Comparison of ENCODE assay signal across 20 cellular contexts in genomic region chr12:3705349-3705675, GRCh38. TPM values are rescaled to one million over a fixed set of nuclear protein-coding genes. Genes with fewer than 3 reads are reported as not detected.
DNase-seq lines count a peak whose midpoint lies in the region; ATAC-seq and TF ChIP-seq lines count a peak whose summit lies in the region.
"Had no signal": no experiment of that assay in that cellular context is flagged by ENCODE, and none has a peak within 500 bp of the region (broad histone marks: within the 10 kb centered on the region; RNA-seq: fewer than 3 reads in every experiment).

No MANE protein-coding gene starts in this region.

- POLR2A ChIA-PET in naive thymus-derived CD8-positive, alpha-beta T cell (lab: Charles Lee): interaction anchor here (0.6 kb wide), 1 partner anchor 48 kb away, joined by 3 read pairs; the partner anchor contains the start of gene CRACR2A

- H3K36me3 Mint-ChIP-seq in T-helper 17 cell (ENCODE audit: low read depth): peaks cover 3% of the 10 kb centered on the region
- peaks cover 20% of the 10 kb centered on the region for H3K36me3 Mint-ChIP-seq in activated T-helper 1 cell treated with anti-CD3 and anti-CD28 coated beads, Interleukin-12 subunit alpha, Interleukin-12 subunit beta, Interleukin-2, Interleukin-4 antibody, amounts not matched to agents 30 ng/mL and 10 ng/mL and 1 ng/mL, durations not matched to agents 14 hours and 24 hours and 36 hours (ENCODE audit: low read depth)
- peaks cover 25 to 59% (median 52%) of the 10 kb centered on the region in 3 donors for H3K36me3 Mint-ChIP-seq in naive thymus-derived CD8-positive, alpha-beta T cell
- H3K36me3 Mint-ChIP-seq: type B pancreatic cell had no signal

- H3K9me3 Mint-ChIP-seq in activated T-helper 1 cell treated with anti-CD3 and anti-CD28 coated beads, Interleukin-12 subunit alpha, Interleukin-12 subunit beta, Interleukin-2, Interleukin-4 antibody, amounts not matched to agents 30 ng/mL and 10 ng/mL and 1 ng/mL, durations not matched to agents 14 hours and 24 hours and 36 hours: peaks cover 12% of the 10 kb centered on the region
- H3K9me3 Mint-ChIP-seq in naive thymus-derived CD8-positive, alpha-beta T cell: peaks cover 0 to 16% (median 4%) of the 10 kb centered on the region in 9 donors
- H3K9me3 Mint-ChIP-seq: type B pancreatic cell had no signal

- no peak for ATAC-seq in upper lobe of left lung (ENCODE audit: low FRiP score in 2 of 2)
- ATAC-seq in T-helper 17 cell: no peak
- ATAC-seq in naive thymus-derived CD8-positive, alpha-beta T cell: no peak

- H3K36me3 ChIP-seq in breast epithelium (no peaks in the 10 kb centered on the region), mammary epithelial cell (ENCODE audit: insufficient read depth, low read length) (no peaks in the 10 kb centered on the region), fibroblast of lung (ENCODE audit: control insufficient read depth, insufficient read depth, low read length) (no peaks in the 10 kb centered on the region), prostate gland (no peaks in the 10 kb centered on the region), upper lobe of left lung (no peaks in the 10 kb centered on the region)

- H3K4me1 ChIP-seq in breast epithelium: no peaks in the 10 kb centered on the region
- no peaks in the 10 kb centered on the region for H3K4me1 ChIP-seq in mammary epithelial cell (ENCODE audit: insufficient read depth, low read length)
- peaks cover 2% of the 10 kb centered on the region for H3K4me1 ChIP-seq in fibroblast of lung (ENCODE audit: control insufficient read depth, extremely low read depth, insufficient read depth, low read length)
- no peaks in the 10 kb centered on the region for H3K4me1 ChIP-seq in prostate gland (replicated peaks)
- H3K4me1 ChIP-seq in upper lobe of left lung: peaks cover 0 to 8% (median 2%) of the 10 kb centered on the region in 4 donors

- H3K79me2 ChIP-seq in mammary epithelial cell (ENCODE audit: insufficient read depth, low read length) (no peaks in the 10 kb centered on the region), fibroblast of lung (ENCODE audit: control insufficient read depth, insufficient read depth, low read length) (no peaks in the 10 kb centered on the region)

- no TSS peak for BruUV-seq in mammary epithelial cell (replicated peaks; lab: Mats Ljungman, UMichigan)

- no peak overlapping the region for H3K27ac Mint-ChIP-seq in T-helper 17 cell
- no peak overlapping the region for H3K27ac Mint-ChIP-seq in activated T-helper 1 cell treated with anti-CD3 and anti-CD28 coated beads, Interleukin-12 subunit alpha, Interleukin-12 subunit beta, Interleukin-2, Interleukin-4 antibody, amounts not matched to agents 30 ng/mL and 10 ng/mL and 1 ng/mL, durations not matched to agents 14 hours and 24 hours and 36 hours
- H3K27ac Mint-ChIP-seq in naive thymus-derived CD8-positive, alpha-beta T cell: peak overlapping the region in 2 of 10 donors; percentile 20 to 25
- H3K27ac Mint-ChIP-seq: activated CD4-positive, alpha-beta memory T cell treated with anti-CD3 and anti-CD28 coated beads, Interleukin-2, amount 10 ng/mL, durations not matched to agents 7 days and 5 days; activated naive CD4-positive, alpha-beta T cell treated with anti-CD3 and anti-CD28 coated beads, Interleukin-2, amount 50 U/mL, for 24 hours; activated T-cell treated with anti-CD3 and anti-CD28 coated beads, Interleukin-2, amount 50 U/mL, for 24 hours; type B pancreatic cell had no signal

- H3K4me2 ChIP-seq in mammary epithelial cell (ENCODE audit: insufficient read depth, low read depth, low read length): no peak overlapping the region
- H3K4me2 ChIP-seq in fibroblast of lung (ENCODE audit: extremely low read depth, insufficient read depth, low read length): peak overlapping the region; percentile 93

- H3K9ac ChIP-seq in mammary epithelial cell (ENCODE audit: insufficient read depth, low read length) (no peak overlapping the region), fibroblast of lung (ENCODE audit: insufficient read depth, low read length) (no peak overlapping the region)

- no peak overlapping the region for H3K4me3 ChIP-seq in breast epithelium
- H3K4me3 ChIP-seq in mammary epithelial cell (replicated peaks in 1 of 3; ENCODE audit: insufficient read depth in 1 of 3, low read depth in 2 of 3, low read length in 3 of 3): no peak overlapping the region
- no peak overlapping the region for H3K4me3 ChIP-seq in fibroblast of lung (replicated peaks in 1 of 4; ENCODE audit: control extremely low read depth in 1 of 4, insufficient read depth in 1 of 4, low read depth in 3 of 4, low read length in 4 of 4)
- H3K4me3 ChIP-seq in prostate gland: no peak overlapping the region
- H3K4me3 ChIP-seq in upper lobe of left lung: no peak overlapping the region

- TF ChIP-seq CTCF in breast epithelium (IDR thresholded peaks at IDR 0.05) (no peak), mammary epithelial cell (conservative IDR thresholded peaks at IDR 0.05 in 1 of 2, IDR thresholded peaks at IDR 0.05 in 1 of 2; ENCODE audit: extremely low read depth in 1 of 2, insufficient read depth in 1 of 2, low read depth in 1 of 2, low read length in 2 of 2) (no peak), fibroblast of lung (conservative IDR thresholded peaks at IDR 0.05 in 1 of 2, IDR thresholded peaks at IDR 0.05 in 1 of 2; ENCODE audit: low read depth in 1 of 2, low read length in 2 of 2) (no peak), prostate gland (IDR thresholded peaks at IDR 0.05) (no peak), upper lobe of left lung (IDR thresholded peaks at IDR 0.05) (no peak)

- TF ChIP-seq POLR2A in breast epithelium (IDR thresholded peaks at IDR 0.05) (no peak), prostate gland (IDR thresholded peaks at IDR 0.05) (no peak), upper lobe of left lung (IDR thresholded peaks at IDR 0.05) (no peak)

- WGBS in mammary epithelial cell (ENCODE audit: low coverage, missing lambda C conversion rate): 77% methylated on average over 4 of the region's 4 CpGs
- WGBS in prostate gland: 87% methylated on average over 4 of the region's 4 CpGs
- 90 to 91% methylated on average over 4 of the region's 4 CpGs for WGBS in upper lobe of left lung, 2 donors

- CTCF ChIA-PET in mammary epithelial cell (lab: Charles Lee; ENCODE audit: low non-redundant PET): no interaction called here

- peak overlapping the region; percentile 66 to 76 for H3K27ac ChIP-seq in breast epithelium
- H3K27ac ChIP-seq in mammary epithelial cell (ENCODE audit: insufficient read depth, low read depth, low read length): no peak overlapping the region
- H3K27ac ChIP-seq in fibroblast of lung (ENCODE audit: insufficient read depth, low read length): no peak overlapping the region
- H3K27ac ChIP-seq in prostate gland: peak overlapping the region; percentile 36 to 67
- H3K27ac ChIP-seq in upper lobe of left lung: peak overlapping the region in 3 of 4 donors; percentile 57 to 82 (median 77)
- H3K27ac ChIP-seq: VCaP had no signal

- H3K9me3 ChIP-seq in breast epithelium: no peaks in the 10 kb centered on the region
- no peaks in the 10 kb centered on the region for H3K9me3 ChIP-seq in mammary epithelial cell (replicated peaks; ENCODE audit: insufficient read depth, low read length)
- no peaks in the 10 kb centered on the region for H3K9me3 ChIP-seq in fibroblast of lung (ENCODE audit: control insufficient read depth, insufficient read depth, low read depth, low read length)
- H3K9me3 ChIP-seq in prostate gland: no peaks in the 10 kb centered on the region
- no peaks in the 10 kb centered on the region for H3K9me3 ChIP-seq in upper lobe of left lung
- no peaks in the 10 kb centered on the region for H3K9me3 ChIP-seq in T-helper 17 cell (ENCODE audit: control insufficient read depth, low read length, poor library complexity, severe bottlenecking)

- no peak overlapping the region for H3K4me3 Mint-ChIP-seq in T-helper 17 cell
- no peak overlapping the region for H3K4me3 Mint-ChIP-seq in activated T-helper 1 cell treated with anti-CD3 and anti-CD28 coated beads, Interleukin-12 subunit alpha, Interleukin-12 subunit beta, Interleukin-2, Interleukin-4 antibody, amounts not matched to agents 30 ng/mL and 10 ng/mL and 1 ng/mL, durations not matched to agents 14 hours and 24 hours and 36 hours
- no peak overlapping the region for H3K4me3 Mint-ChIP-seq in naive thymus-derived CD8-positive, alpha-beta T cell
- H3K4me3 Mint-ChIP-seq: activated CD4-positive, alpha-beta memory T cell treated with anti-CD3 and anti-CD28 coated beads, Interleukin-2, amount 10 ng/mL, durations not matched to agents 7 days and 5 days; activated naive CD4-positive, alpha-beta T cell treated with anti-CD3 and anti-CD28 coated beads, Interleukin-2, amount 50 U/mL, for 24 hours; activated T-cell treated with anti-CD3 and anti-CD28 coated beads, Interleukin-2, amount 50 U/mL, for 24 hours; type B pancreatic cell had no signal

- H2AFZ ChIP-seq in mammary epithelial cell (ENCODE audit: low read depth, low read length) (no peak overlapping the region), fibroblast of lung (ENCODE audit: low read length) (no peak overlapping the region)

- dilution Hi-C loops in mammary epithelial cell (cut with HindIII; ENCODE audit: low sequenced_read_pairs): no loop called here

- no peaks in the 10 kb centered on the region for H4K20me1 ChIP-seq in mammary epithelial cell (ENCODE audit: insufficient read depth, low read length)
- H4K20me1 ChIP-seq in fibroblast of lung (ENCODE audit: control insufficient read depth, extremely low read depth, insufficient read depth, low read length): no peaks in the 10 kb centered on the region

- no peaks in the 10 kb centered on the region for H3K27me3 ChIP-seq in breast epithelium
- H3K27me3 ChIP-seq in mammary epithelial cell (ENCODE audit: insufficient read depth, low read length): peaks cover 5% of the 10 kb centered on the region
- no peaks in the 10 kb centered on the region for H3K27me3 ChIP-seq in fibroblast of lung (ENCODE audit: control insufficient read depth, insufficient read depth, low read length)
- H3K27me3 ChIP-seq in prostate gland (replicated peaks; ENCODE audit: insufficient read depth): no peaks in the 10 kb centered on the region
- H3K27me3 ChIP-seq in upper lobe of left lung: no peaks in the 10 kb centered on the region

- in situ Hi-C loops in mammary epithelial cell (cut with MboI; ENCODE audit: low sequenced_read_pairs in 2 of 2): no loop called here

- intact Hi-C loops in breast epithelium (cut with DNase I; ENCODE audit: low total_unique reads): no loop called here
- intact Hi-C loops in mammary epithelial cell (cut with micrococcal nuclease): no loop called here
- intact Hi-C loops in prostate gland (cut with DNase I): no loop called here
- intact Hi-C loops in activated T-helper 1 cell treated with anti-CD3 and anti-CD28 coated beads, Interleukin-12 subunit alpha, Interleukin-12 subunit beta, Interleukin-2, Interleukin-4 antibody, amounts not matched to agents 30 ng/mL and 10 ng/mL and 1 ng/mL, durations not matched to agents 14 hours and 24 hours and 36 hours (cut with micrococcal nuclease): no loop called here

- TF ChIP-seq EP300 in upper lobe of left lung (IDR thresholded peaks at IDR 0.05): no peak

- peaks cover 29% of the 10 kb centered on the region for H3K4me1 Mint-ChIP-seq in T-helper 17 cell
- peaks cover 29% of the 10 kb centered on the region for H3K4me1 Mint-ChIP-seq in activated T-helper 1 cell treated with anti-CD3 and anti-CD28 coated beads, Interleukin-12 subunit alpha, Interleukin-12 subunit beta, Interleukin-2, Interleukin-4 antibody, amounts not matched to agents 30 ng/mL and 10 ng/mL and 1 ng/mL, durations not matched to agents 14 hours and 24 hours and 36 hours (ENCODE audit: low read depth)
- H3K4me1 Mint-ChIP-seq in naive thymus-derived CD8-positive, alpha-beta T cell: peaks cover 2 to 26% (median 12%) of the 10 kb centered on the region in 4 donors

- DNase-seq in breast epithelium (ENCODE audit: low spot score in 2 of 2) (no peak), mammary epithelial cell (no peak), fibroblast of lung (ENCODE audit: low read depth in 2 of 2) (no peak), prostate gland (ENCODE audit: low spot score) (no peak), upper lobe of left lung (no peak), T-helper 17 cell (no peak)
- no peak for DNase-seq in activated T-helper 1 cell treated with anti-CD3 and anti-CD28 coated beads, Interleukin-12 subunit alpha, Interleukin-12 subunit beta, Interleukin-2, Interleukin-4 antibody, amounts not matched to agents 30 ng/mL and 10 ng/mL and 1 ng/mL, durations not matched to agents 14 hours and 24 hours and 36 hours (ENCODE audit: low spot score)
- no peak for DNase-seq in naive thymus-derived CD8-positive, alpha-beta T cell
- DNase-seq: activated CD4-positive, alpha-beta memory T cell treated with anti-CD3 and anti-CD28 coated beads, Interleukin-2, amount 10 ng/mL, durations not matched to agents 7 days and 5 days; activated T-cell treated with anti-CD3 and anti-CD28 coated beads, Interleukin-2, amount 50 U/mL, for 24 hours; hypothalamus; kidney; NCI-H1105 treated with DMSO at 0.1 percent for 48 hours; SHP77; stimulated activated naive CD4-positive, alpha-beta T cell treated with Interleukin-2 at 50 U/mL for 16 hours; T-helper 1 cell had no signal

- no peaks in the 10 kb centered on the region for H3K27me3 Mint-ChIP-seq in T-helper 17 cell
- H3K27me3 Mint-ChIP-seq in activated T-helper 1 cell treated with anti-CD3 and anti-CD28 coated beads, Interleukin-12 subunit alpha, Interleukin-12 subunit beta, Interleukin-2, Interleukin-4 antibody, amounts not matched to agents 30 ng/mL and 10 ng/mL and 1 ng/mL, durations not matched to agents 14 hours and 24 hours and 36 hours (ENCODE audit: insufficient read depth): no peaks in the 10 kb centered on the region
- no peaks in the 10 kb centered on the region for H3K27me3 Mint-ChIP-seq in naive thymus-derived CD8-positive, alpha-beta T cell
- H3K27me3 Mint-ChIP-seq: activated CD4-positive, alpha-beta memory T cell treated with anti-CD3 and anti-CD28 coated beads, Interleukin-2, amount 10 ng/mL, durations not matched to agents 7 days and 5 days; activated naive CD4-positive, alpha-beta T cell treated with anti-CD3 and anti-CD28 coated beads, Interleukin-2, amount 50 U/mL, for 24 hours; activated T-cell treated with anti-CD3 and anti-CD28 coated beads, Interleukin-2, amount 50 U/mL, for 24 hours had no signal

RNA-seq across cellular contexts. Expression of gene CRACR2A, which starts 47.6 kb away (rescaled TPM):
- total RNA-seq in breast epithelium (10 to 100 TPM in 2 of 3 donors, 1 to 10 TPM in 1; 5.3 to 17.3 (median 15.1) TPM), mammary epithelial cell (under 1 TPM in 1 of 2 donors, not detected in 1; 0.17 TPM), fibroblast of lung (3.3 and 5.8 TPM in 2 replicates), prostate gland (10 to 100 TPM; 21.6 to 39.1 TPM), upper lobe of left lung (10 to 100 TPM in 2 of 6 donors, 1 to 10 TPM in 4; 5.5 to 19.9 (median 7.2) TPM), T-helper 17 cell (10 to 100 TPM; 52.8 to 54.8 TPM)
- polyA plus RNA-seq in mammary epithelial cell (0.10 TPM), fibroblast of lung (5.9 and 8.8 TPM in 2 replicates)
- polyA minus RNA-seq in mammary epithelial cell (not detected), fibroblast of lung (ENCODE audit: low replicate concordance) (4.0 and 4.5 TPM in 2 replicates)
- 4.0 and 7.9 TPM in 2 replicates for polyA plus RNA-seq in fibroblast of lung (2012)
- total RNA-seq in activated T-helper 1 cell treated with anti-CD3 and anti-CD28 coated beads, Interleukin-12 subunit alpha, Interleukin-12 subunit beta, Interleukin-2, Interleukin-4 antibody, amounts not matched to agents 30 ng/mL and 10 ng/mL and 1 ng/mL, durations not matched to agents 14 hours and 24 hours and 36 hours: 28.0 and 30.0 TPM in 2 replicates
- 10 to 100 TPM; 25.3 to 26.3 TPM for total RNA-seq in naive thymus-derived CD8-positive, alpha-beta T cell
- polyA plus RNA-seq in naive thymus-derived CD8-positive, alpha-beta T cell: 10 to 100 TPM in 2 of 3 donors, 1 to 10 TPM in 1; 7.7 to 17.2 (median 16.3) TPM
- total RNA-seq: A172 had no signal

Comparison
In these comparisons a context has a peak if more than half of its experiments do, and no peak if none do; other contexts are left out.
1. H3K27ac ChIP-seq: peak in breast epithelium (2 of 2), prostate gland (2 of 2) and upper lobe of left lung (3 of 4); none in mammary epithelial cell (single experiment) and fibroblast of lung (single experiment).